In genomic region chr6:14748679-14749078, GRCh38 we compare ENCODE assay signal across 2 cellular contexts.
TF ChIP-seq lines count a peak whose summit lies in the region.

No MANE protein-coding gene starts in this region.

TF ChIP-seq in HCT116, 20 proteins besides CTCF, POLR2A, EP300 and RAD21 (continued from another document):
- TF ChIP-seq YY1 (IDR thresholded peaks at IDR 0.05; ENCODE audit: extremely low read depth, insufficient replicate concordance, low read depth, low read length) (no peak), ZNF274 (IDR thresholded peaks at IDR 0.05; ENCODE audit: low read depth, low read length) (no peak), FOSL1 (IDR thresholded peaks at IDR 0.05; ENCODE audit: low read depth) (no peak), CBX3 (IDR thresholded peaks at IDR 0.05; ENCODE audit: low read depth) (no peak), SP1 (IDR thresholded peaks at IDR 0.05; ENCODE audit: low read depth) (no peak), REST (IDR thresholded peaks at IDR 0.05; ENCODE audit: low read depth) (no peak), TCF7L2 (IDR thresholded peaks at IDR 0.05; ENCODE audit: borderline replicate concordance, extremely low read depth, insufficient read depth, insufficient read length) (no peak), POLR2AphosphoS5 (IDR thresholded peaks at IDR 0.05; ENCODE audit: low read depth, low read length) (no peak)
- TF ChIP-seq, protein P1, sequence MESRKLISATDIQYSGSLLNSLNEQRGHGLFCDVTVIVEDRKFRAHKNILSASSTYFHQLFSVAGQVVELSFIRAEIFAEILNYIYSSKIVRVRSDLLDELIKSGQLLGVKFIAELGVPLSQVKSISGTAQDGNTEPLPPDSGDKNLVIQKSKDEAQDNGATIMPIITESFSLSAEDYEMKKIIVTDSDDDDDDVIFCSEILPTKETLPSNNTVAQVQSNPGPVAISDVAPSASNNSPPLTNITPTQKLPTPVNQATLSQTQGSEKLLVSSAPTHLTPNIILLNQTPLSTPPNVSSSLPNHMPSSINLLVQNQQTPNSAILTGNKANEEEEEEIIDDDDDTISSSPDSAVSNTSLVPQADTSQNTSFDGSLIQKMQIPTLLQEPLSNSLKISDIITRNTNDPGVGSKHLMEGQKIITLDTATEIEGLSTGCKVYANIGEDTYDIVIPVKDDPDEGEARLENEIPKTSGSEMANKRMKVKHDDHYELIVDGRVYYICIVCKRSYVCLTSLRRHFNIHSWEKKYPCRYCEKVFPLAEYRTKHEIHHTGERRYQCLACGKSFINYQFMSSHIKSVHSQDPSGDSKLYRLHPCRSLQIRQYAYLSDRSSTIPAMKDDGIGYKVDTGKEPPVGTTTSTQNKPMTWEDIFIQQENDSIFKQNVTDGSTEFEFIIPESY (IDR thresholded peaks at IDR 0.05; ENCODE audit: extremely low read depth, insufficient replicate concordance, low read length): no peak

TF ChIP-seq in HepG2, 621 proteins besides CTCF, POLR2A, EP300 and RAD21 (continued from another document):
- TF ChIP-seq JUN (CRISPR knock-in tag; IDR thresholded peaks at IDR 0.05) (no peak), FOXP4 (CRISPR knock-in tag; IDR thresholded peaks at IDR 0.05) (no peak), ZNF784 (CRISPR knock-in tag; IDR thresholded peaks at IDR 0.05; ENCODE audit: borderline replicate concordance) (no peak), TAF15 (IDR thresholded peaks at IDR 0.05; ENCODE audit: low read depth, low read length, poor library complexity, severe bottlenecking) (no peak), MAFF (IDR thresholded peaks at IDR 0.05; ENCODE audit: low read depth, low read length) (no peak), ETV5 (CRISPR knock-in tag; IDR thresholded peaks at IDR 0.05; ENCODE audit: borderline replicate concordance) (no peak), FOSL2 (CRISPR knock-in tag; IDR thresholded peaks at IDR 0.05) (no peak), ZNF720 (CRISPR knock-in tag; IDR thresholded peaks at IDR 0.05) (no peak), CREM (IDR thresholded peaks at IDR 0.05) (no peak), CREM (CRISPR knock-in tag; IDR thresholded peaks at IDR 0.05) (no peak)
- TF ChIP-seq, protein P2, sequence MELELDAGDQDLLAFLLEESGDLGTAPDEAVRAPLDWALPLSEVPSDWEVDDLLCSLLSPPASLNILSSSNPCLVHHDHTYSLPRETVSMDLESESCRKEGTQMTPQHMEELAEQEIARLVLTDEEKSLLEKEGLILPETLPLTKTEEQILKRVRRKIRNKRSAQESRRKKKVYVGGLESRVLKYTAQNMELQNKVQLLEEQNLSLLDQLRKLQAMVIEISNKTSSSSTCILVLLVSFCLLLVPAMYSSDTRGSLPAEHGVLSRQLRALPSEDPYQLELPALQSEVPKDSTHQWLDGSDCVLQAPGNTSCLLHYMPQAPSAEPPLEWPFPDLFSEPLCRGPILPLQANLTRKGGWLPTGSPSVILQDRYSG (CRISPR knock-in tag; IDR thresholded peaks at IDR 0.05): no peak
